26 cellular contexts compared by ENCODE assay signal in the genomic region with DNA sequence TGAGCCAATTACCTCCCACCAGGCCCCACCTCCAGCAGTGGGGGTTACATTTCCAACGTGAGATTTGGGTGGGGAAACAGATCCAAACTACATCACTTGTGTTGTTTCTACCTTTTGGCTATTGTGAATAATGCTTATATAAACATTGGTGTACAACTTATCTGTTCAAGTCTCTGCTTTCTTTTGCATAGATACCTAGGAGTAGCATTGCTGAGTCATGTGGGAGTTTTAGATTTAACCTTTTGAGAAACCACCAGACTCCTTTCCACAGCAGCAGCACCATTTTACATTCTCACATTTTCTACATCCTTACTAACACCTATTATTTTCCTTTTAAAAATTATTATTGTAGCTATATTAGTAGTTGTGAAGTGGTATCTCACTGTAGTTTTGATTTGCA. TPM values are rescaled to one million over a fixed set of nuclear protein-coding genes. Genes with fewer than 3 reads are reported as not detected.
"Had no signal": no experiment of that assay in that cellular context is flagged by ENCODE, and none has a peak within 500 bp of the region (broad histone marks: within the 10 kb centered on the region; RNA-seq: fewer than 3 reads in every experiment).

No MANE protein-coding gene starts in this region.

- H3K27ac ChIP-seq: dorsolateral prefrontal cortex, epithelial cell of prostate, gastrocnemius medialis, lower lobe of right lung, ovary, psoas muscle, skin epidermis, spleen, thoracic aorta, tibial nerve, upper lobe of right lung, uterus had no signal

- H3K4me1 ChIP-seq: gastrocnemius medialis, lower lobe of right lung, psoas muscle, tibial nerve, upper lobe of right lung, uterus had no signal

- H3K36me3 ChIP-seq: gastrocnemius medialis, lower lobe of right lung, ovary, spleen, thoracic aorta, tibial nerve, upper lobe of right lung, uterus had no signal

- H3K9me3 ChIP-seq: gastrocnemius medialis, lower lobe of right lung, ovary, psoas muscle, spleen, thoracic aorta, tibial nerve, upper lobe of right lung, uterus had no signal

- ATAC-seq: esophagus mucosa; gastrocnemius medialis; left ventricle myocardium superior; lower lobe of right lung; natural killer cell; psoas muscle; right cardiac atrium; stimulated activated naive B cell treated with anti-CD40 and anti-IgM and Interleukin-4, amounts not matched to agents 10 μg/mL and 1 μg/mL and 100 μg/mL, for 72 hours; upper lobe of right lung had no signal

- FAIRE-seq: keratinocyte had no signal

- H3K4me3 ChIP-seq: dorsolateral prefrontal cortex, gastrocnemius medialis, lower lobe of right lung, ovary, psoas muscle, skin epidermis, spleen, thoracic aorta, tibial nerve, upper lobe of right lung, uterus had no signal

- DNase-seq: dorsolateral prefrontal cortex; effector CD4-positive, alpha-beta T cell; foreskin fibroblast; gastrocnemius medialis; head of caudate nucleus; left ventricle myocardium superior; lower lobe of right lung; natural killer cell; occipital lobe; ovary; posterior cingulate gyrus; psoas muscle; right cardiac atrium; spleen; stimulated activated CD4-positive, alpha-beta T cell treated with anti-CD3 and anti-CD28 coated beads, Interleukin-4, amount 100 ng/mL, for 4 hours; stimulated activated naive B cell treated with anti-CD40 and anti-IgM and Interleukin-4, amounts not matched to agents 10 μg/mL and 1 μg/mL and 100 μg/mL, for 72 hours; upper lobe of right lung; uterus had no signal

- H3K27me3 ChIP-seq: gastrocnemius medialis, ovary, tibial nerve, uterus had no signal

RNA-seq across cellular contexts. Expression of gene LGI1, which starts 41.0 kb away (rescaled TPM):
- total RNA-seq: esophagus mucosa, glomerular endothelial cell, left ventricle myocardium superior, lower lobe of right lung, natural killer cell, renal cortical epithelial cell, spleen, upper lobe of right lung had no signal
- polyA plus RNA-seq: keratinocyte had no signal
